In genomic region chr1:214325401-214325800, GRCh38 we compare ENCODE assay signal across 1 cellular context.
TF ChIP-seq lines count a peak whose summit lies in the region.

No MANE protein-coding gene starts in this region.

TF ChIP-seq in WTC11, 78 proteins besides CTCF, POLR2A, EP300 and RAD21 (continued from another document):
- TF ChIP-seq USF2 (CRISPR knock-in tag; IDR thresholded peaks at IDR 0.05) (no peak), SMAD4 (CRISPR knock-in tag; IDR thresholded peaks at IDR 0.05) (no peak), ZNF423 (CRISPR knock-in tag; IDR thresholded peaks at IDR 0.05) (no peak), GABPB1 (CRISPR knock-in tag; IDR thresholded peaks at IDR 0.05) (no peak), NFE2L1 (CRISPR knock-in tag; IDR thresholded peaks at IDR 0.05) (no peak), SP1 (CRISPR knock-in tag; conservative IDR thresholded peaks at IDR 0.05) (no peak), ZNF263 (CRISPR knock-in tag; IDR thresholded peaks at IDR 0.05; ENCODE audit: low read depth) (no peak), MAX (CRISPR knock-in tag; IDR thresholded peaks at IDR 0.05) (no peak), ETV6 (CRISPR knock-in tag; IDR thresholded peaks at IDR 0.05) (no peak)
- TF ChIP-seq, protein P1, sequence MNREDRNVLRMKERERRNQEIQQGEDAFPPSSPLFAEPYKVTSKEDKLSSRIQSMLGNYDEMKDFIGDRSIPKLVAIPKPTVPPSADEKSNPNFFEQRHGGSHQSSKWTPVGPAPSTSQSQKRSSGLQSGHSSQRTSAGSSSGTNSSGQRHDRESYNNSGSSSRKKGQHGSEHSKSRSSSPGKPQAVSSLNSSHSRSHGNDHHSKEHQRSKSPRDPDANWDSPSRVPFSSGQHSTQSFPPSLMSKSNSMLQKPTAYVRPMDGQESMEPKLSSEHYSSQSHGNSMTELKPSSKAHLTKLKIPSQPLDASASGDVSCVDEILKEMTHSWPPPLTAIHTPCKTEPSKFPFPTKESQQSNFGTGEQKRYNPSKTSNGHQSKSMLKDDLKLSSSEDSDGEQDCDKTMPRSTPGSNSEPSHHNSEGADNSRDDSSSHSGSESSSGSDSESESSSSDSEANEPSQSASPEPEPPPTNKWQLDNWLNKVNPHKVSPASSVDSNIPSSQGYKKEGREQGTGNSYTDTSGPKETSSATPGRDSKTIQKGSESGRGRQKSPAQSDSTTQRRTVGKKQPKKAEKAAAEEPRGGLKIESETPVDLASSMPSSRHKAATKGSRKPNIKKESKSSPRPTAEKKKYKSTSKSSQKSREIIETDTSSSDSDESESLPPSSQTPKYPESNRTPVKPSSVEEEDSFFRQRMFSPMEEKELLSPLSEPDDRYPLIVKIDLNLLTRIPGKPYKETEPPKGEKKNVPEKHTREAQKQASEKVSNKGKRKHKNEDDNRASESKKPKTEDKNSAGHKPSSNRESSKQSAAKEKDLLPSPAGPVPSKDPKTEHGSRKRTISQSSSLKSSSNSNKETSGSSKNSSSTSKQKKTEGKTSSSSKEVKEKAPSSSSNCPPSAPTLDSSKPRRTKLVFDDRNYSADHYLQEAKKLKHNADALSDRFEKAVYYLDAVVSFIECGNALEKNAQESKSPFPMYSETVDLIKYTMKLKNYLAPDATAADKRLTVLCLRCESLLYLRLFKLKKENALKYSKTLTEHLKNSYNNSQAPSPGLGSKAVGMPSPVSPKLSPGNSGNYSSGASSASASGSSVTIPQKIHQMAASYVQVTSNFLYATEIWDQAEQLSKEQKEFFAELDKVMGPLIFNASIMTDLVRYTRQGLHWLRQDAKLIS (CRISPR knock-in tag; IDR thresholded peaks at IDR 0.05; ENCODE audit: borderline replicate concordance) = no peak
TF ChIP-seq in WTC11: peak in this region for 0.
